Comparison of ENCODE assay signal across 24 cellular contexts in the genomic region with DNA sequence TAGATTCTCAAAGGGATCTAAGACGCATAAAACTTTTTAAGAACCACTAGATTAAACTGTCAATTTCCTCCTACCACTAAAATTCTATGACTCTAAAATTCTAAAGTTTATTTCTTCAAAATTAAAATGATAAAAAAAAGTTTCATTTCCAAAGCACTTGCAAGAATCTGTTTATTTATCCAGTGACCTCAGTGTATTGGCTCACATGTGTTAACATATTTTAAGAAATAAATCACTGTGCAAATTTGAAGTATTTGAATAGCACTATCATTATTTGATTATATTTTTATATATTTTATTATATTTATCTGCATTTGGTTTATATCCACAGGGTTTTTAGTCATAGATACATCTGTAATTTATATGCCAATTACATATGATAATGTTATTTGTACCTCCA.
"Had no signal": no experiment of that assay in that cellular context is flagged by ENCODE, and none has a peak within 500 bp of the region (broad histone marks: within the 10 kb centered on the region; RNA-seq: fewer than 3 reads in every experiment).

No MANE protein-coding gene starts in this region.

- H3K27ac ChIP-seq: body of pancreas, PC-9 had no signal

- H2AFZ ChIP-seq: PC-9 had no signal

- H3K27me3 ChIP-seq: body of pancreas had no signal

- H3K4me1 ChIP-seq: body of pancreas had no signal

- DNase-seq: activated CD4-positive, alpha-beta T cell treated with anti-CD3 and anti-CD28 coated beads for 48 hours; activated CD4-positive, alpha-beta T cell treated with anti-CD3 and anti-CD28 coated beads, Interleukin-2, amount 50 U/mL, for 4 hours; activated CD4-positive, CD25-positive, alpha-beta regulatory T cell treated with anti-CD3 and anti-CD28 coated beads, Interleukin-2, amount 50 U/mL, for 72 hours; activated CD8-positive, alpha-beta memory T cell treated with anti-CD3 and anti-CD28 coated beads, Interleukin-2, amount 50 U/mL, for 48 hours; activated CD8-positive, alpha-beta T cell treated with anti-CD3 and anti-CD28 coated beads, Interleukin-2, amount 10 ng/mL, durations not matched to agents 7 days and 5 days; activated naive CD4-positive, alpha-beta T cell treated with anti-CD3 and anti-CD28 coated beads, Interleukin-2, amount 50 U/mL, for 16 hours; activated naive CD8-positive, alpha-beta T cell treated with anti-CD3 and anti-CD28 coated beads, Interleukin-2, amount 10 ng/mL, durations not matched to agents 7 days and 5 days; activated T-cell treated with anti-CD3 and anti-CD28 coated beads, Interleukin-2, amount 50 U/mL, for 1 hour; aorta; body of pancreas; MM.1S; NCI-H1105; NCI-H1436 treated with DMSO at 0.1 percent for 48 hours; NCI-H187 treated with DMSO at 0.1 percent for 48 hours; NCI-H2081 treated with DMSO at 0.1 percent for 48 hours; NCI-H2171 treated with DMSO at 0.1 percent for 48 hours; NCI-H345; NCI-H510A; NCI-H526 treated with DMSO at 0.1 percent for 48 hours; NK-92 treated with Interleukin-12 subunit alpha and Interleukin-12 subunit beta, amount 100 ng/mL, for 24 hours; PC-9; SHP77 treated with DMSO at 0.1 percent for 48 hours had no signal

- FAIRE-seq: bronchial epithelial cell had no signal

- H3K9me3 ChIP-seq: body of pancreas had no signal

- H3K4me2 ChIP-seq: PC-9 had no signal

- H3K4me3 ChIP-seq: body of pancreas, PC-9 had no signal

- ATAC-seq: activated CD8-positive, alpha-beta T cell treated with anti-CD3 and anti-CD28 coated beads, Interleukin-2, amount 10 ng/mL, durations not matched to agents 7 days and 5 days; body of pancreas; WTC11 had no signal
